In genomic region chr15:69797051-69797595, GRCh38 we compare ENCODE assay signal across 23 cellular contexts.
DNase-seq lines count a peak whose midpoint lies in the region; ATAC-seq and TF ChIP-seq lines count a peak whose summit lies in the region.
"Had no signal": no experiment of that assay in that cellular context is flagged by ENCODE, and none has a peak within 500 bp of the region (broad histone marks: within the 10 kb centered on the region; RNA-seq: fewer than 3 reads in every experiment).

No MANE protein-coding gene starts in this region.

- H3K4me3 ChIP-seq in right atrium auricular region = no peak overlapping the region
- H3K4me3 ChIP-seq in coronary artery = no peak overlapping the region
- no peak overlapping the region for H3K4me3 ChIP-seq in neutrophil (ENCODE audit: low read depth in 1 of 2, low read length in 1 of 2)
- H3K4me3 ChIP-seq: BLaER1, GM23248, HAP-1 had no signal

- H3K36me3 ChIP-seq in right atrium auricular region (no peaks in the 10 kb centered on the region), neutrophil (no peaks in the 10 kb centered on the region)
- H3K36me3 ChIP-seq: BLaER1, HAP-1 had no signal

- H3K4me1 ChIP-seq in right atrium auricular region = peaks cover 0 to 28% of the 10 kb centered on the region in 2 donors
- peaks cover 36 to 38% of the 10 kb centered on the region in 2 experiments for H3K4me1 ChIP-seq in neutrophil (ENCODE audit: control insufficient read depth in 1 of 2, insufficient read depth in 1 of 2, low read depth in 1 of 2, low read length in 1 of 2)
- H3K4me1 ChIP-seq: BLaER1, HAP-1 had no signal

- no peaks in the 10 kb centered on the region for H3K9me3 Mint-ChIP-seq in type B pancreatic cell
- H3K9me3 Mint-ChIP-seq: CD4-positive, alpha-beta T cell; HFFc6 had no signal

- no peaks in the 10 kb centered on the region for H3K36me3 Mint-ChIP-seq in type B pancreatic cell

- peaks cover 6% of the 10 kb centered on the region for H3K27me3 Mint-ChIP-seq in type B pancreatic cell
- H3K27me3 Mint-ChIP-seq: CD4-positive, alpha-beta T cell had no signal

- H3K27ac ChIP-seq in right atrium auricular region (peak overlapping the region in 1 of 2 donors; percentile 92), coronary artery (no peak overlapping the region), neutrophil (peak overlapping the region; percentile 95)
- H3K27ac ChIP-seq: BLaER1, GM23248, KMS-11 had no signal

- H3K27me3 ChIP-seq in right atrium auricular region (no peaks in the 10 kb centered on the region), neutrophil (no peaks in the 10 kb centered on the region)
- H3K27me3 ChIP-seq: BLaER1 had no signal

- H3K27ac Mint-ChIP-seq in type B pancreatic cell = no peak overlapping the region
- H3K27ac Mint-ChIP-seq: CD4-positive, alpha-beta T cell; HFFc6 had no signal

- no peak for ATAC-seq in Right ventricle myocardium superior (ENCODE audit: poor library complexity)
- no peak for ATAC-seq in GM21576 (IDR thresholded peaks at IDR 0.05; ENCODE audit: unreplicated experiment)

- TF ChIP-seq CTCF in right atrium auricular region (IDR thresholded peaks at IDR 0.05) (no peak), coronary artery (IDR thresholded peaks at IDR 0.05) (no peak), neutrophil (IDR thresholded peaks at IDR 0.05) (no peak), type B pancreatic cell (conservative IDR thresholded peaks at IDR 0.05) (no peak)

- DNase-seq in right atrium auricular region (ENCODE audit: low spot score) (peak; percentile 38), Right ventricle myocardium superior (no peak), coronary artery (ENCODE audit: low spot score) (peak; percentile 49), type B pancreatic cell (ENCODE audit: extremely low spot score, unreplicated experiment) (peak; percentile 36), NCI-H526 treated with DMSO at 0.1 percent for 48 hours (lab: John Stamatoyannopoulos, UW) (no peak), NCI-H748 treated with DMSO at 0.1 percent for 48 hours (lab: John Stamatoyannopoulos, UW) (no peak)
- DNase-seq: CD4-positive, alpha-beta T cell; DMS53; GM23248; HFFc6; NCI-H1048; NCI-H1417 treated with DMSO at 0.1 percent for 48 hours; NCI-H1694 treated with DMSO at 0.1 percent for 48 hours; NCI-H2081 treated with DMSO at 0.1 percent for 48 hours; NCI-H2171; NCI-H226; NCI-H510A; SK-N-SH had no signal

- H3K9me3 ChIP-seq in right atrium auricular region (no peaks in the 10 kb centered on the region), neutrophil (no peaks in the 10 kb centered on the region)
- H3K9me3 ChIP-seq: BLaER1, HAP-1, SK-N-SH had no signal

- no peak overlapping the region for H3K4me3 Mint-ChIP-seq in type B pancreatic cell
- H3K4me3 Mint-ChIP-seq: CD4-positive, alpha-beta T cell; HFFc6 had no signal

- intact Hi-C loops in Right ventricle myocardium superior (cut with DNase I) = no loop called here

- peaks cover 8% of the 10 kb centered on the region for H3K4me1 Mint-ChIP-seq in type B pancreatic cell (ENCODE audit: unreplicated experiment)

Comparison
In these comparisons a context has a peak if more than half of its experiments do, and no peak if none do; other contexts are left out.
1. DNase-seq: peak in right atrium auricular region (single experiment), coronary artery (single experiment) and type B pancreatic cell (single experiment); none in Right ventricle myocardium superior (single experiment), NCI-H526 treated with DMSO at 0.1 percent for 48 hours (single experiment) and NCI-H748 treated with DMSO at 0.1 percent for 48 hours (single experiment).